1 cellular context compared by ENCODE assay signal in genomic region chr21:42892582-42892930, GRCh38.
A peak's percentile ranks its signal among the peaks of the same experiment; 100 is the strongest.
TF ChIP-seq lines count a peak whose summit lies in the region.

No MANE protein-coding gene starts in this region.

TF ChIP-seq in HepG2, 621 proteins besides CTCF, POLR2A, EP300 and RAD21 (continued from another document and continues in another):
- TF ChIP-seq, protein P1, sequence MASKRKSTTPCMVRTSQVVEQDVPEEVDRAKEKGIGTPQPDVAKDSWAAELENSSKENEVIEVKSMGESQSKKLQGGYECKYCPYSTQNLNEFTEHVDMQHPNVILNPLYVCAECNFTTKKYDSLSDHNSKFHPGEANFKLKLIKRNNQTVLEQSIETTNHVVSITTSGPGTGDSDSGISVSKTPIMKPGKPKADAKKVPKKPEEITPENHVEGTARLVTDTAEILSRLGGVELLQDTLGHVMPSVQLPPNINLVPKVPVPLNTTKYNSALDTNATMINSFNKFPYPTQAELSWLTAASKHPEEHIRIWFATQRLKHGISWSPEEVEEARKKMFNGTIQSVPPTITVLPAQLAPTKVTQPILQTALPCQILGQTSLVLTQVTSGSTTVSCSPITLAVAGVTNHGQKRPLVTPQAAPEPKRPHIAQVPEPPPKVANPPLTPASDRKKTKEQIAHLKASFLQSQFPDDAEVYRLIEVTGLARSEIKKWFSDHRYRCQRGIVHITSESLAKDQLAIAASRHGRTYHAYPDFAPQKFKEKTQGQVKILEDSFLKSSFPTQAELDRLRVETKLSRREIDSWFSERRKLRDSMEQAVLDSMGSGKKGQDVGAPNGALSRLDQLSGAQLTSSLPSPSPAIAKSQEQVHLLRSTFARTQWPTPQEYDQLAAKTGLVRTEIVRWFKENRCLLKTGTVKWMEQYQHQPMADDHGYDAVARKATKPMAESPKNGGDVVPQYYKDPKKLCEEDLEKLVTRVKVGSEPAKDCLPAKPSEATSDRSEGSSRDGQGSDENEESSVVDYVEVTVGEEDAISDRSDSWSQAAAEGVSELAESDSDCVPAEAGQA (IDR thresholded peaks at IDR 0.05; ENCODE audit: low read depth): no peak
- TF ChIP-seq, protein P1 (CRISPR knock-in tag; IDR thresholded peaks at IDR 0.05; ENCODE audit: borderline replicate concordance): no peak
- TF ChIP-seq PAF1 (CRISPR knock-in tag; IDR thresholded peaks at IDR 0.05) (no peak), ZBTB7B (CRISPR knock-in tag; IDR thresholded peaks at IDR 0.05) (no peak), MIXL1 (CRISPR knock-in tag; IDR thresholded peaks at IDR 0.05) (no peak), KLF12 (CRISPR knock-in tag; IDR thresholded peaks at IDR 0.05; ENCODE audit: borderline replicate concordance) (no peak), ZNF382 (CRISPR knock-in tag; IDR thresholded peaks at IDR 0.05; ENCODE audit: borderline replicate concordance) (no peak), TGIF2 (CRISPR knock-in tag; IDR thresholded peaks at IDR 0.05) (no peak), AGO2 (optimal IDR thresholded peaks at IDR 0.05; ENCODE audit: low read depth, low read length) (peak; percentile 41), MXD1 (CRISPR knock-in tag; IDR thresholded peaks at IDR 0.05) (no peak), ZNF687 (CRISPR knock-in tag; IDR thresholded peaks at IDR 0.05) (no peak; the same call in 1 of the 2 replicates), ZNF772 (CRISPR knock-in tag; IDR thresholded peaks at IDR 0.05) (no peak), IKZF4 (CRISPR knock-in tag; IDR thresholded peaks at IDR 0.05; ENCODE audit: borderline replicate concordance, low read depth, not compliant biosample characterization) (no peak), ZNF564 (CRISPR knock-in tag; IDR thresholded peaks at IDR 0.05) (no peak), ZNF367 (CRISPR knock-in tag; IDR thresholded peaks at IDR 0.05; ENCODE audit: borderline replicate concordance) (no peak), PITX1 (CRISPR knock-in tag; IDR thresholded peaks at IDR 0.05) (no peak), MIER3 (CRISPR knock-in tag; IDR thresholded peaks at IDR 0.05; ENCODE audit: borderline replicate concordance) (no peak; the same call in 1 of the 2 replicates), ZNF878 (CRISPR knock-in tag; IDR thresholded peaks at IDR 0.05) (no peak), ZNF780A (CRISPR knock-in tag; IDR thresholded peaks at IDR 0.05) (no peak), NFKB2 (CRISPR knock-in tag; IDR thresholded peaks at IDR 0.05; ENCODE audit: borderline replicate concordance) (no peak), AKAP8 (CRISPR knock-in tag; IDR thresholded peaks at IDR 0.05) (no peak), MEF2D (CRISPR knock-in tag; IDR thresholded peaks at IDR 0.05) (0 out of 2 replicates have a peak, but pooled peaks have one; percentile 31), FIP1L1 (IDR thresholded peaks at IDR 0.05; ENCODE audit: borderline replicate concordance, insufficient read depth, low read depth, low read length) (no peak), IRX3 (CRISPR knock-in tag; IDR thresholded peaks at IDR 0.05; ENCODE audit: borderline replicate concordance, low read depth) (no peak), ZBTB44 (CRISPR knock-in tag; IDR thresholded peaks at IDR 0.05) (no peak), ZNF33B (CRISPR knock-in tag; IDR thresholded peaks at IDR 0.05) (0 out of 2 replicates have a peak, but pooled peaks have one; percentile 87), HOXA7 (CRISPR knock-in tag; IDR thresholded peaks at IDR 0.05) (no peak), ATRX (CRISPR knock-in tag; IDR thresholded peaks at IDR 0.05; ENCODE audit: borderline replicate concordance) (no peak), EEA1 (CRISPR knock-in tag; IDR thresholded peaks at IDR 0.05; ENCODE audit: borderline replicate concordance) (no peak), NFATC3 (CRISPR knock-in tag; IDR thresholded peaks at IDR 0.05) (no peak), NFIB (CRISPR knock-in tag; IDR thresholded peaks at IDR 0.05; ENCODE audit: borderline replicate concordance) (no peak), MBD4 (IDR thresholded peaks at IDR 0.05; ENCODE audit: borderline replicate concordance, low read length) (no peak), ZC3H13 (CRISPR knock-in tag; IDR thresholded peaks at IDR 0.05) (no peak), ZNF335 (CRISPR knock-in tag; IDR thresholded peaks at IDR 0.05) (no peak), FUBP1 (CRISPR knock-in tag; IDR thresholded peaks at IDR 0.05; ENCODE audit: borderline replicate concordance) (no peak)
- TF ChIP-seq, protein P2, sequence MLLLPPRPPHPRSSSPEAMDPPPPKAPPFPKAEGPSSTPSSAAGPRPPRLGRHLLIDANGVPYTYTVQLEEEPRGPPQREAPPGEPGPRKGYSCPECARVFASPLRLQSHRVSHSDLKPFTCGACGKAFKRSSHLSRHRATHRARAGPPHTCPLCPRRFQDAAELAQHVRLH (CRISPR knock-in tag; IDR thresholded peaks at IDR 0.05; ENCODE audit: borderline replicate concordance, low read depth): no peak
- TF ChIP-seq, protein P3, sequence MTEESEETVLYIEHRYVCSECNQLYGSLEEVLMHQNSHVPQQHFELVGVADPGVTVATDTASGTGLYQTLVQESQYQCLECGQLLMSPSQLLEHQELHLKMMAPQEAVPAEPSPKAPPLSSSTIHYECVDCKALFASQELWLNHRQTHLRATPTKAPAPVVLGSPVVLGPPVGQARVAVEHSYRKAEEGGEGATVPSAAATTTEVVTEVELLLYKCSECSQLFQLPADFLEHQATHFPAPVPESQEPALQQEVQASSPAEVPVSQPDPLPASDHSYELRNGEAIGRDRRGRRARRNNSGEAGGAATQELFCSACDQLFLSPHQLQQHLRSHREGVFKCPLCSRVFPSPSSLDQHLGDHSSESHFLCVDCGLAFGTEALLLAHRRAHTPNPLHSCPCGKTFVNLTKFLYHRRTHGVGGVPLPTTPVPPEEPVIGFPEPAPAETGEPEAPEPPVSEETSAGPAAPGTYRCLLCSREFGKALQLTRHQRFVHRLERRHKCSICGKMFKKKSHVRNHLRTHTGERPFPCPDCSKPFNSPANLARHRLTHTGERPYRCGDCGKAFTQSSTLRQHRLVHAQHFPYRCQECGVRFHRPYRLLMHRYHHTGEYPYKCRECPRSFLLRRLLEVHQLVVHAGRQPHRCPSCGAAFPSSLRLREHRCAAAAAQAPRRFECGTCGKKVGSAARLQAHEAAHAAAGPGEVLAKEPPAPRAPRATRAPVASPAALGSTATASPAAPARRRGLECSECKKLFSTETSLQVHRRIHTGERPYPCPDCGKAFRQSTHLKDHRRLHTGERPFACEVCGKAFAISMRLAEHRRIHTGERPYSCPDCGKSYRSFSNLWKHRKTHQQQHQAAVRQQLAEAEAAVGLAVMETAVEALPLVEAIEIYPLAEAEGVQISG (CRISPR knock-in tag; IDR thresholded peaks at IDR 0.05): no peak
- TF ChIP-seq, protein P4, sequence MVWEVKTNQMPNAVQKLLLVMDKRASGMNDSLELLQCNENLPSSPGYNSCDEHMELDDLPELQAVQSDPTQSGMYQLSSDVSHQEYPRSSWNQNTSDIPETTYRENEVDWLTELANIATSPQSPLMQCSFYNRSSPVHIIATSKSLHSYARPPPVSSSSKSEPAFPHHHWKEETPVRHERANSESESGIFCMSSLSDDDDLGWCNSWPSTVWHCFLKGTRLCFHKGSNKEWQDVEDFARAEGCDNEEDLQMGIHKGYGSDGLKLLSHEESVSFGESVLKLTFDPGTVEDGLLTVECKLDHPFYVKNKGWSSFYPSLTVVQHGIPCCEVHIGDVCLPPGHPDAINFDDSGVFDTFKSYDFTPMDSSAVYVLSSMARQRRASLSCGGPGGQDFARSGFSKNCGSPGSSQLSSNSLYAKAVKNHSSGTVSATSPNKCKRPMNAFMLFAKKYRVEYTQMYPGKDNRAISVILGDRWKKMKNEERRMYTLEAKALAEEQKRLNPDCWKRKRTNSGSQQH (CRISPR knock-in tag; IDR thresholded peaks at IDR 0.05; ENCODE audit: low read depth): 0 out of 2 replicates have a peak, but pooled peaks have one; percentile 21
- TF ChIP-seq, protein P5, sequence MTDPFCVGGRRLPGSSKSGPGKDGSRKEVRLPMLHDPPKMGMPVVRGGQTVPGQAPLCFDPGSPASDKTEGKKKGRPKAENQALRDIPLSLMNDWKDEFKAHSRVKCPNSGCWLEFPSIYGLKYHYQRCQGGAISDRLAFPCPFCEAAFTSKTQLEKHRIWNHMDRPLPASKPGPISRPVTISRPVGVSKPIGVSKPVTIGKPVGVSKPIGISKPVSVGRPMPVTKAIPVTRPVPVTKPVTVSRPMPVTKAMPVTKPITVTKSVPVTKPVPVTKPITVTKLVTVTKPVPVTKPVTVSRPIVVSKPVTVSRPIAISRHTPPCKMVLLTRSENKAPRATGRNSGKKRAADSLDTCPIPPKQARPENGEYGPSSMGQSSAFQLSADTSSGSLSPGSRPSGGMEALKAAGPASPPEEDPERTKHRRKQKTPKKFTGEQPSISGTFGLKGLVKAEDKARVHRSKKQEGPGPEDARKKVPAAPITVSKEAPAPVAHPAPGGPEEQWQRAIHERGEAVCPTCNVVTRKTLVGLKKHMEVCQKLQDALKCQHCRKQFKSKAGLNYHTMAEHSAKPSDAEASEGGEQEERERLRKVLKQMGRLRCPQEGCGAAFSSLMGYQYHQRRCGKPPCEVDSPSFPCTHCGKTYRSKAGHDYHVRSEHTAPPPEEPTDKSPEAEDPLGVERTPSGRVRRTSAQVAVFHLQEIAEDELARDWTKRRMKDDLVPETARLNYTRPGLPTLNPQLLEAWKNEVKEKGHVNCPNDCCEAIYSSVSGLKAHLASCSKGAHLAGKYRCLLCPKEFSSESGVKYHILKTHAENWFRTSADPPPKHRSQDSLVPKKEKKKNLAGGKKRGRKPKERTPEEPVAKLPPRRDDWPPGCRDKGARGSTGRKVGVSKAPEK (CRISPR knock-in tag; IDR thresholded peaks at IDR 0.05; ENCODE audit: borderline replicate concordance): 0 out of 2 replicates have a peak, but pooled peaks have one; percentile 6
